8 cellular contexts compared by ENCODE assay signal in genomic region chr12:96399919-96400630, GRCh38. TPM values are rescaled to one million over a fixed set of nuclear protein-coding genes. Genes with fewer than 3 reads are reported as not detected.
DNase-seq lines count a peak whose midpoint lies in the region; ATAC-seq, FAIRE-seq and TF ChIP-seq lines count a peak whose summit lies in the region.

CDK17 (minus strand) TSS chr12:96400439; CDS start chr12:96334836, 65,603 bp downstream.

- H3K27ac ChIP-seq in left ventricle myocardium inferior (replicated peaks) (peak within 1 kb of the TSS; percentile 96), psoas muscle (peak within 1 kb of the TSS; percentile 98), urinary bladder (ENCODE audit: low read depth) (peak within 1 kb of the TSS; percentile 95)

- no peak for FAIRE-seq in GM12892 (lab: Jason Lieb, UNC)

- TF ChIP-seq POLR2A in GM12892 (IDR thresholded peaks at IDR 0.05; ENCODE audit: low read depth, low read length), result peak; percentile 72; the same call in 1 of the 2 replicates

- H3K36me3 ChIP-seq in left ventricle myocardium inferior (no peaks in the 10 kb centered on the region), psoas muscle (ENCODE audit: insufficient read depth in 1 of 2, low read depth in 1 of 2) (no peaks in the 10 kb centered on the region), urinary bladder (ENCODE audit: insufficient read depth) (no peaks in the 10 kb centered on the region)

- H3K27me3 ChIP-seq in left ventricle myocardium inferior (ENCODE audit: low read depth) (no peaks in the 10 kb centered on the region), psoas muscle (ENCODE audit: insufficient read depth in 3 of 3, low read length in 2 of 3) (no peaks in the 10 kb centered on the region)

- DNase-seq in GM12892 (ENCODE audit: insufficient read length) (peak; percentile 67), NCI-H1436 treated with DMSO at 0.1 percent for 48 hours (lab: John Stamatoyannopoulos, UW) (peak; percentile 20), amniotic epithelial cell (ENCODE audit: low read depth) (peak; percentile 77), left ventricle myocardium inferior (peak; percentile 84), psoas muscle (peak; percentile 87 to 92)

- H3K4me1 ChIP-seq in left ventricle myocardium inferior (peaks cover 67% of the 10 kb centered on the region), psoas muscle (peaks cover 25% of the 10 kb centered on the region), urinary bladder (ENCODE audit: insufficient read depth) (no peaks in the 10 kb centered on the region)

- TF ChIP-seq CTCF in left ventricle myocardium inferior (IDR thresholded peaks at IDR 0.05; ENCODE audit: borderline replicate concordance), result peak; percentile 62
- peak; percentile 69 for TF ChIP-seq CTCF in psoas muscle (IDR thresholded peaks at IDR 0.05)

- intact Hi-C loops in T-helper 1 cell treated with Interleukin-12 subunit alpha and Interleukin-12 subunit beta and Interleukin-4 antibody, amounts not matched to agents 30 ng/mL and 1 ng/mL, for 36 hours (cut with micrococcal nuclease), result loop anchor here (1.0 to 10.0 kb wide), 12 partner anchors 9 to 1185 kb away; partner anchors contain the start of genes AMDHD1, CCDC38, FGD6 and NEDD1
- intact Hi-C loops in left ventricle myocardium inferior (cut with micrococcal nuclease), result loop anchor here (10.0 kb wide), 1 partner anchor 105 kb away; no protein-coding TSS in a partner anchor
- intact Hi-C loops in psoas muscle (cut with DNase I), result loop anchor here (5.0 to 10.0 kb wide), 5 partner anchors 105 to 545 kb away; partner anchors contain the start of genes LTA4H (in 1 of the 2) and SNRPF (in 1 of the 2)

- ATAC-seq in HG02840 (IDR thresholded peaks at IDR 0.05; ENCODE audit: low FRiP score, unreplicated experiment), result peak; percentile 46
- peak; percentile 89 to 91 (median 90) for ATAC-seq in psoas muscle

- H3K4me3 ChIP-seq in left ventricle myocardium inferior (peak within 1 kb of the TSS; percentile 90), psoas muscle (peak within 1 kb of the TSS; percentile 94), urinary bladder (ENCODE audit: low read depth, low read length) (peak within 1 kb of the TSS; percentile 91)

- WGBS in psoas muscle, 3 donors, result 0% methylated on average over 57 to 112 of the region's 112 CpGs
- WGBS in urinary bladder, result under 1% methylated on average over 112 of the region's 112 CpGs

- H3K9me3 ChIP-seq in left ventricle myocardium inferior (replicated peaks), result no peaks in the 10 kb centered on the region
- no peaks in the 10 kb centered on the region for H3K9me3 ChIP-seq in psoas muscle

RNA-seq across cellular contexts. Expression of gene CDK17, which starts in this region (rescaled TPM):
- 19.3 TPM for polyA plus RNA-seq in GM12892 (2012; ENCODE audit: missing spikeins)
- total RNA-seq in T-helper 1 cell treated with Interleukin-12 subunit alpha and Interleukin-12 subunit beta and Interleukin-4 antibody, amounts not matched to agents 30 ng/mL and 1 ng/mL, for 36 hours, result 51.0 and 51.4 TPM in 2 replicates
- total RNA-seq in left ventricle myocardium inferior, result 15.9 TPM
- 10 to 100 TPM; 13.3 to 21.4 (median 16.1) TPM for total RNA-seq in psoas muscle
- 10 to 100 TPM in 1 of 3 donors, 1 to 10 TPM in 2; 7.2 to 10.2 (median 8.8) TPM for polyA plus RNA-seq in psoas muscle
- total RNA-seq in urinary bladder, result 127 TPM
- polyA plus RNA-seq in urinary bladder, result 16.7 TPM

Comparison
In these comparisons a context has a peak if more than half of its experiments do, and no peak if none do; other contexts are left out.
1. Peak in every context shown above with its lines: DNase-seq, ATAC-seq, H3K4me3 ChIP-seq and H3K27ac ChIP-seq.
2. DNase-seq: peak in every context shown above with its lines; median percentile 90 in psoas muscle; 84 in left ventricle myocardium inferior; 77 in amniotic epithelial cell; 67 in GM12892; 20 in NCI-H1436 treated with DMSO at 0.1 percent for 48 hours.